10 cellular contexts compared by ENCODE assay signal in genomic region chr2:74648009-74648443, GRCh38. TPM values are rescaled to one million over a fixed set of nuclear protein-coding genes. Genes with fewer than 3 reads are reported as not detected.
DNase-seq lines count a peak whose midpoint lies in the region; ATAC-seq and TF ChIP-seq lines count a peak whose summit lies in the region.
"Had no signal": no experiment of that assay in that cellular context is flagged by ENCODE, and none has a peak within 500 bp of the region (broad histone marks: within the 10 kb centered on the region; RNA-seq: fewer than 3 reads in every experiment).

TSS of gene M1AP (minus strand) at chr2:74648330. CDS start at chr2:74640275, 8,055 bp downstream.

- H3K27me3 ChIP-seq in lower lobe of right lung (ENCODE audit: low read depth) (peaks cover 12% of the 10 kb centered on the region), upper lobe of right lung (peaks cover 14% of the 10 kb centered on the region), SK-N-SH (ENCODE audit: insufficient read depth) (no peaks in the 10 kb centered on the region)
- H3K27me3 ChIP-seq: BLaER1 had no signal

- CTCF ChIA-PET in SK-N-SH (lab: Yijun Ruan, JAX) = interaction anchor here (1.2 kb wide), 1 partner anchor 16 kb away, joined by 3 read pairs; no protein-coding TSS in a partner anchor

- no peak within 1 kb of the TSS for H2AFZ ChIP-seq in SK-N-SH (ENCODE audit: low read depth)

- no peak within 1 kb of the TSS for H3K27ac ChIP-seq in coronary artery
- H3K27ac ChIP-seq in lower lobe of right lung = no peak within 1 kb of the TSS
- H3K27ac ChIP-seq in upper lobe of right lung = no peak within 1 kb of the TSS
- no peak within 1 kb of the TSS for H3K27ac ChIP-seq in SK-N-SH (ENCODE audit: low read depth in 2 of 2, low read length in 1 of 2)
- H3K27ac ChIP-seq: BLaER1 had no signal

- 91% methylated on average over 9 of the region's 45 CpGs for WGBS in SK-N-SH (ENCODE audit: low lambda C conversion rate)

- no peaks in the 10 kb centered on the region for H3K9me2 ChIP-seq in SK-N-SH

- no peaks in the 10 kb centered on the region for H3K36me3 ChIP-seq in lower lobe of right lung
- no peaks in the 10 kb centered on the region for H3K36me3 ChIP-seq in upper lobe of right lung
- no peaks in the 10 kb centered on the region for H3K36me3 ChIP-seq in SK-N-SH (replicated peaks in 1 of 2; ENCODE audit: control insufficient read depth in 1 of 2, insufficient read depth in 2 of 2, low read length in 1 of 2)
- H3K36me3 ChIP-seq: BLaER1 had no signal

- no peak within 1 kb of the TSS for H3K4me2 ChIP-seq in SK-N-SH
- H3K4me2 ChIP-seq: BLaER1 had no signal

- intact Hi-C loops in lower lobe of right lung (cut with DNase I) (no loop called here), upper lobe of right lung (cut with DNase I) (no loop called here)

- POLR2A ChIA-PET in SK-N-SH (lab: Yijun Ruan, JAX) = no interaction called here

- H3K79me2 ChIP-seq in SK-N-SH (ENCODE audit: insufficient read depth) = no peaks in the 10 kb centered on the region

- H3K27me3 Mint-ChIP-seq in activated naive CD4-positive, alpha-beta T cell treated with anti-CD3 and anti-CD28 coated beads, Interleukin-2, amount 50 U/mL, for 24 hours = peaks cover 23% of the 10 kb centered on the region

- ATAC-seq in lower lobe of right lung = peak; percentile 26 to 42
- peak; percentile 54 for ATAC-seq in upper lobe of right lung

- H3K4me3 Mint-ChIP-seq in activated naive CD4-positive, alpha-beta T cell treated with anti-CD3 and anti-CD28 coated beads, Interleukin-2, amount 50 U/mL, for 24 hours = peak within 1 kb of the TSS; percentile 51

- H3K9ac ChIP-seq in SK-N-SH = no peak within 1 kb of the TSS
- H3K9ac ChIP-seq: BLaER1 had no signal

- no peak for TF ChIP-seq EP300 in SK-N-SH (IDR thresholded peaks at IDR 0.05; ENCODE audit: borderline replicate concordance in 1 of 2, low read depth in 1 of 2, low read length in 1 of 2)

- no peak for TF ChIP-seq RAD21 in SK-N-SH (IDR thresholded peaks at IDR 0.05; ENCODE audit: low read length)

- H4K20me1 ChIP-seq in SK-N-SH (ENCODE audit: insufficient read depth) = no peaks in the 10 kb centered on the region
- H4K20me1 ChIP-seq: BLaER1 had no signal

- peaks cover 13% of the 10 kb centered on the region for H3F3A ChIP-seq in SK-N-SH (replicated peaks; ENCODE audit: insufficient read depth)

- no peaks in the 10 kb centered on the region for H3K9me3 Mint-ChIP-seq in activated naive CD4-positive, alpha-beta T cell treated with anti-CD3 and anti-CD28 coated beads, Interleukin-2, amount 50 U/mL, for 24 hours

- no peaks in the 10 kb centered on the region for H3K9me3 ChIP-seq in lower lobe of right lung
- H3K9me3 ChIP-seq in upper lobe of right lung = no peaks in the 10 kb centered on the region
- H3K9me3 ChIP-seq in SK-N-SH = no peaks in the 10 kb centered on the region

- H3K36me3 Mint-ChIP-seq in activated naive CD4-positive, alpha-beta T cell treated with anti-CD3 and anti-CD28 coated beads, Interleukin-2, amount 50 U/mL, for 24 hours = peaks cover 3% of the 10 kb centered on the region

- no peak for TF ChIP-seq CTCF in coronary artery (IDR thresholded peaks at IDR 0.05)
- no peak for TF ChIP-seq CTCF in lower lobe of right lung (IDR thresholded peaks at IDR 0.05)
- TF ChIP-seq CTCF in upper lobe of right lung (IDR thresholded peaks at IDR 0.05) = peak; percentile 6
- no peak for TF ChIP-seq CTCF in SK-N-SH (IDR thresholded peaks at IDR 0.05)

- peaks cover 4% of the 10 kb centered on the region for H3K4me1 Mint-ChIP-seq in activated naive CD4-positive, alpha-beta T cell treated with anti-CD3 and anti-CD28 coated beads, Interleukin-2, amount 50 U/mL, for 24 hours

- peak within 1 kb of the TSS; percentile 27 for H3K27ac Mint-ChIP-seq in activated naive CD4-positive, alpha-beta T cell treated with anti-CD3 and anti-CD28 coated beads, Interleukin-2, amount 50 U/mL, for 24 hours

- H3K4me1 ChIP-seq in lower lobe of right lung (no peaks in the 10 kb centered on the region), upper lobe of right lung (no peaks in the 10 kb centered on the region), SK-N-SH (ENCODE audit: control insufficient read depth in 1 of 2, insufficient read depth in 2 of 2, low read depth in 1 of 2, low read length in 1 of 2) (no peaks in the 10 kb centered on the region)
- H3K4me1 ChIP-seq: BLaER1 had no signal

- DNase-seq in activated naive CD4-positive, alpha-beta T cell (lab: John Stamatoyannopoulos, UW) = no peak
- DNase-seq in coronary artery (ENCODE audit: low spot score) (no peak), lower lobe of right lung (no peak), upper lobe of right lung (no peak), GOT3 (lab: John Stamatoyannopoulos, UW) (no peak), SK-N-SH (no peak), NCI-H2196 treated with DMSO at 0.1 percent for 48 hours (lab: John Stamatoyannopoulos, UW; ENCODE audit: unreplicated experiment) (no peak)
- DNase-seq: NCI-H2171 treated with DMSO at 0.1 percent for 48 hours had no signal

- H3K4me3 ChIP-seq in coronary artery (peak within 1 kb of the TSS; percentile 32), lower lobe of right lung (peak within 1 kb of the TSS; percentile 27), upper lobe of right lung (no peak within 1 kb of the TSS), SK-N-SH (ENCODE audit: low read depth in 2 of 2, low read length in 1 of 2) (no peak within 1 kb of the TSS)
- H3K4me3 ChIP-seq: BLaER1 had no signal

TF ChIP-seq in SK-N-SH, 30 proteins besides CTCF, POLR2A, EP300 and RAD21:
- TF ChIP-seq REST (IDR thresholded peaks at IDR 0.05; ENCODE audit: low read depth, low read length) = no peak
- TF ChIP-seq GABPA (IDR thresholded peaks at IDR 0.05; ENCODE audit: low read depth) = no peak
- TF ChIP-seq PBX3 (IDR thresholded peaks at IDR 0.05) = no peak
- TF ChIP-seq MXI1 (IDR thresholded peaks at IDR 0.05; ENCODE audit: low read depth, low read length) = no peak
- TF ChIP-seq TAF1 (IDR thresholded peaks at IDR 0.05; ENCODE audit: borderline replicate concordance, low read depth, low read length) = no peak
- no peak for TF ChIP-seq MAX (IDR thresholded peaks at IDR 0.05; ENCODE audit: low read depth)

RNA-seq across cellular contexts. Expression of gene M1AP, which starts in this region (rescaled TPM):
- 1.8 TPM for total RNA-seq in lower lobe of right lung
- total RNA-seq in upper lobe of right lung = 1.4 TPM
- polyA plus RNA-seq in SK-N-SH (2012; rRNA removed) = 0.02 and 0.03 TPM in 2 replicates
- polyA plus RNA-seq in SK-N-SH (2012; cell fraction: cytosol; rRNA removed) = 0.04 and 0.06 TPM in 2 replicates
- 0.14 and 0.27 TPM in 2 replicates for polyA plus RNA-seq in SK-N-SH (2012; cell fraction: nucleus; rRNA removed)

Comparison
In these comparisons a context has a peak if more than half of its experiments do, and no peak if none do; other contexts are left out.
1. H3K4me3 ChIP-seq: peak in coronary artery (single experiment) and lower lobe of right lung (single experiment); none in upper lobe of right lung (single experiment) and SK-N-SH (0 of 2).